ENCODE assay signal across 14 cellular contexts in the genomic region with DNA sequence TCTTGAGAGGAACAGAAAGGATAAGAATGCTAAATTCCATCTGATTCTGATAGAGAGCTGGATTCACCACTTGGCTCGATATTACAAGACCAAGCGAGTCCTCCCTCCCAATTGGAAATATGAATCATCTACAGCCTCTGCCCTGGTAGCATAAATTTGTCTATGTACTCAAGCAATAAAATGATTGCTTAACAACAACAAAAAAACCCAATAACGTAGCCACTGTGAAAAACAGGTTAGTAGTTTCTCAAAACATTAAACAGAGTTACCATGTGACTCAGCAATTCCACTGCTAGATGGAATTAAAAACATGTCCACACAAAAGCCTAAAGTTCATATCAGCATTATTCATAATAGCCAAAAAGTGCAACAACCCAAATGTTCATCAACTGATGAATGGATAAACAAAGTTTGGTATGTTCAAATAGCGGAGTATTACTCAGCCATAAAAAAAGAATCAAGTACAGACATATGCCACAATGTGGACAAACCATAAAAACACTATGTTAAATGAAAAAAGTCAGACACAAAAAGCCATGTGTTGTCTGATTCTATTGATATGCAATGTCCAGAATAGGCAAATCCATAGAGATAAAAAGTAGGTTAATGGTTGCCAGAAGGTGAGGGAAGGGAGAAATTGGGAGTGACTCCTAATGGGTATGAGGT. TPM values are rescaled to one million over a fixed set of nuclear protein-coding genes. Genes with fewer than 3 reads are reported as not detected.
DNase-seq lines count a peak whose midpoint lies in the region; ATAC-seq, FAIRE-seq and TF ChIP-seq lines count a peak whose summit lies in the region.
"Had no signal": no experiment of that assay in that cellular context is flagged by ENCODE, and none has a peak within 500 bp of the region (broad histone marks: within the 10 kb centered on the region; RNA-seq: fewer than 3 reads in every experiment).

No MANE protein-coding gene starts in this region.

- ATAC-seq in PC-3, result peak; percentile 19
- no peak for ATAC-seq in HG02938 (IDR thresholded peaks at IDR 0.05; ENCODE audit: unreplicated experiment)

- in situ Hi-C loops in Caki2 (cut with HindIII; ENCODE audit: low pct_unique_long_range_greater_than_20kb, low sequenced_read_pairs), result no loop called here

- H3F3A ChIP-seq in PC-3 (ENCODE audit: low read length, unreplicated experiment), result peaks cover 3% of the 10 kb centered on the region

- no peaks in the 10 kb centered on the region for H3K9me2 ChIP-seq in PC-3 (replicated peaks; ENCODE audit: low read length)

- no peaks in the 10 kb centered on the region for H3K27me3 ChIP-seq in PC-3 (ENCODE audit: low read length)

- no peaks in the 10 kb centered on the region for H3K36me3 ChIP-seq in PC-3 (ENCODE audit: low read depth, low read length)

- peaks cover 38% of the 10 kb centered on the region for H3K4me1 Mint-ChIP-seq in osteocyte (ENCODE audit: unreplicated experiment)
- H3K4me1 Mint-ChIP-seq: activated naive CD4-positive, alpha-beta T cell treated with anti-CD3 and anti-CD28 coated beads, Interleukin-2, amount 50 U/mL, for 24 hours; CD4-positive, CD25-positive, alpha-beta regulatory T cell had no signal

- BruUV-seq in PC-3 (replicated peaks; lab: Mats Ljungman, UMichigan), result no TSS peak

- H3K36me3 Mint-ChIP-seq in osteocyte (ENCODE audit: unreplicated experiment), result no peaks in the 10 kb centered on the region
- H3K36me3 Mint-ChIP-seq: activated naive CD4-positive, alpha-beta T cell treated with anti-CD3 and anti-CD28 coated beads, Interleukin-2, amount 50 U/mL, for 24 hours; CD4-positive, CD25-positive, alpha-beta regulatory T cell had no signal

- H2AFZ ChIP-seq in PC-3 (ENCODE audit: low read length), result no peak overlapping the region

- no peaks in the 10 kb centered on the region for H3K79me2 ChIP-seq in PC-3 (ENCODE audit: low read length)

- TF ChIP-seq CTCF in PC-3 (conservative IDR thresholded peaks at IDR 0.05; ENCODE audit: low read depth, low read length), result no peak
- TF ChIP-seq CTCF in osteocyte (IDR thresholded peaks at IDR 0.05), result no peak

- peaks cover 36% of the 10 kb centered on the region for H3K4me1 ChIP-seq in PC-3 (ENCODE audit: insufficient read depth, low read length)

- H4K20me1 ChIP-seq in PC-3 (ENCODE audit: low read length), result no peaks in the 10 kb centered on the region

- no peak overlapping the region for H3K4me3 Mint-ChIP-seq in osteocyte (ENCODE audit: unreplicated experiment)
- H3K4me3 Mint-ChIP-seq: activated naive CD4-positive, alpha-beta T cell treated with anti-CD3 and anti-CD28 coated beads, Interleukin-2, amount 50 U/mL, for 24 hours had no signal

- POLR2A ChIA-PET in PC-3 (lab: Charles Lee; ENCODE audit: unreplicated experiment), result interaction anchor here (0.6 kb wide), 1 partner anchor 70 kb away, joined by 4 read pairs; no protein-coding TSS in a partner anchor

- peak overlapping the region; percentile 97 for H3K27ac ChIP-seq in PC-3 (ENCODE audit: low read length)

- H3K27me3 Mint-ChIP-seq in osteocyte (ENCODE audit: unreplicated experiment), result no peaks in the 10 kb centered on the region

- H3K27ac Mint-ChIP-seq in osteocyte (ENCODE audit: unreplicated experiment), result peak overlapping the region; percentile 76
- H3K27ac Mint-ChIP-seq: activated naive CD4-positive, alpha-beta T cell treated with anti-CD3 and anti-CD28 coated beads, Interleukin-2, amount 50 U/mL, for 24 hours; CD4-positive, CD25-positive, alpha-beta regulatory T cell had no signal

- H3K9me3 Mint-ChIP-seq in osteocyte (ENCODE audit: unreplicated experiment), result peaks cover 5% of the 10 kb centered on the region
- H3K9me3 Mint-ChIP-seq: activated naive CD4-positive, alpha-beta T cell treated with anti-CD3 and anti-CD28 coated beads, Interleukin-2, amount 50 U/mL, for 24 hours had no signal

- H3K4me3 ChIP-seq in PC-3 (ENCODE audit: low read length), result no peak overlapping the region

- intact Hi-C loops in PC-3 (cut with micrococcal nuclease), result loop anchor here (2.0 kb wide), 1 partner anchor 75 kb away; no protein-coding TSS in a partner anchor

- peak overlapping the region; percentile 74 for H3K4me2 ChIP-seq in PC-3 (ENCODE audit: low read length)

- CTCF ChIA-PET in PC-3 (lab: Charles Lee), result interaction anchor here (0.7 kb wide), 1 partner anchor 41 kb away, joined by 5 read pairs; no protein-coding TSS in a partner anchor

- H3K9ac ChIP-seq in PC-3 (ENCODE audit: low read length), result peak overlapping the region; percentile 71

- no peaks in the 10 kb centered on the region for H3K9me3 ChIP-seq in PC-3 (ENCODE audit: low read length)

- DNase-seq in Caki2 (ENCODE audit: low read depth) (peak; percentile 62), PC-3 (peak; percentile 95), osteocyte (ENCODE audit: extremely low spot score, unreplicated experiment) (no peak), globus pallidus (ENCODE audit: low spot score) (no peak), cerebellum (ENCODE audit: low spot score) (no peak), NCI-H2227 (lab: John Stamatoyannopoulos, UW; ENCODE audit: unreplicated experiment) (no peak)
- DNase-seq: activated CD4-positive, CD25-positive, alpha-beta regulatory T cell treated with anti-CD3 and anti-CD28 coated beads, Interleukin-2, amount 50 U/mL, for 72 hours; CD4-positive, CD25-positive, alpha-beta regulatory T cell; RPMI8226 had no signal

- peak; percentile 95 for FAIRE-seq in endometrium (lab: Jason Lieb, UNC)
- FAIRE-seq: frontal cortex, GM18507 had no signal

RNA-seq across cellular contexts. Expression of a gene that starts 16.8 kb away (rescaled TPM):
- not detected in 2 replicates for total RNA-seq in Caki2 (2014; rRNA removed; shearing (Covaris generic); ENCODE audit: low replicate concordance)
- total RNA-seq in PC-3 (2014; rRNA removed) (1.8 TPM in 1 of 2 replicates, not detected in the other), osteocyte (not detected in 2 replicates), cerebellum (0.36 TPM)

Comparison
In these comparisons a context has a peak if more than half of its experiments do, and no peak if none do; other contexts are left out.
1. DNase-seq: peak in Caki2 (single experiment) and PC-3 (single experiment); none in osteocyte (single experiment), globus pallidus (single experiment), cerebellum (single experiment) and NCI-H2227 (single experiment).